Comparison of ENCODE assay signal across 26 cellular contexts in the genomic region with DNA sequence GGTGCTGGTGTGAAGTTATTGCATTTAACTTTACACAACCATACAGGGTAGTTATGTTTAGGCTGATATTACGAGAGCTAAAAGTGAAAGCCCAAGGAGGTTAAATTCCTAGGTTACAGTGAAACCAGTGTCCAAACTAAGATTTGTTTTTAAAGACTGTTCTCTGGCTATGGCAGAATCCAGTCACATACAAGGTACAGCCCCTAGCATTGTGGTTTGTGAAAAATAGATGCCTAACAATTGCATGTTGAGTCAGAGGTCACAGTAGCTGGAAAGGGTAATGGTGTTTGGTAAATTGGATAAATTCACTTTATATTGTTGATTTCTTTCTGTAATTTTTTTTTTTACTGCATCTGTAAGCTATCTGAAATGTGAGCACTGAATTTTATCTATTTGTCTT.
DNase-seq lines count a peak whose midpoint lies in the region; ATAC-seq and TF ChIP-seq lines count a peak whose summit lies in the region.
"Had no signal": no experiment of that assay in that cellular context is flagged by ENCODE, and none has a peak within 500 bp of the region (broad histone marks: within the 10 kb centered on the region; RNA-seq: fewer than 3 reads in every experiment).

No MANE protein-coding gene starts in this region.

- H3K9me3 ChIP-seq in hepatocyte (ENCODE audit: low read depth), result no peaks in the 10 kb centered on the region
- H3K9me3 ChIP-seq: HAP-1, mucosa of descending colon, transverse colon had no signal

- peaks cover 35% of the 10 kb centered on the region for H3K4me1 Mint-ChIP-seq in activated CD4-positive, alpha-beta T cell treated with anti-CD3 and anti-CD28 coated beads for 36 hours

- no peaks in the 10 kb centered on the region for H3K36me3 Mint-ChIP-seq in activated CD4-positive, alpha-beta T cell treated with anti-CD3 and anti-CD28 coated beads for 36 hours (ENCODE audit: low read depth)

- TF ChIP-seq CTCF in hepatocyte (IDR thresholded peaks at IDR 0.05; ENCODE audit: poor library complexity), result no peak

- H3K27ac Mint-ChIP-seq in activated CD4-positive, alpha-beta T cell treated with anti-CD3 and anti-CD28 coated beads for 36 hours, result no peak overlapping the region
- H3K27ac Mint-ChIP-seq: activated B cell treated with CpG ODN at 0.5 μM for 24 hours; activated T-cell treated with anti-CD3 and anti-CD28 coated beads, Interleukin-2, amount 50 U/mL, for 24 hours; B cell had no signal

- H3K79me2 ChIP-seq in hepatocyte, result no peaks in the 10 kb centered on the region

- no peaks in the 10 kb centered on the region for H3K27me3 Mint-ChIP-seq in activated CD4-positive, alpha-beta T cell treated with anti-CD3 and anti-CD28 coated beads for 36 hours
- H3K27me3 Mint-ChIP-seq: activated B cell treated with CpG ODN at 0.5 μM for 24 hours; activated T-cell treated with anti-CD3 and anti-CD28 coated beads, Interleukin-2, amount 50 U/mL, for 24 hours; B cell had no signal

- no peak overlapping the region for H2AFZ ChIP-seq in hepatocyte

- intact Hi-C loops in activated CD4-positive, alpha-beta T cell treated with anti-CD3 and anti-CD28 coated beads for 36 hours (cut with DNase I, micrococcal nuclease), result no loop called here

- no peaks in the 10 kb centered on the region for H3K4me1 ChIP-seq in hepatocyte (ENCODE audit: insufficient read depth)
- H3K4me1 ChIP-seq: HAP-1 had no signal

- POLR2A ChIA-PET in activated CD4-positive, alpha-beta T cell treated with anti-CD3 and anti-CD28 coated beads for 36 hours (lab: Charles Lee), result interaction anchor here (0.6 kb wide), 2 partner anchors 108 to 1195 kb away, joined by 6 to 12 read pairs; no protein-coding TSS in a partner anchor

- H3K4me3 ChIP-seq in hepatocyte, result no peak overlapping the region
- H3K4me3 ChIP-seq: HAP-1, heart right ventricle, mucosa of descending colon, transverse colon had no signal

- H3K36me3 ChIP-seq in hepatocyte (replicated peaks; ENCODE audit: insufficient read depth, low read depth), result no peaks in the 10 kb centered on the region
- H3K36me3 ChIP-seq: HAP-1, heart right ventricle, transverse colon had no signal

- H3K27me3 ChIP-seq in hepatocyte, result no peaks in the 10 kb centered on the region
- H3K27me3 ChIP-seq: heart right ventricle, transverse colon had no signal

- 96% methylated on average over 1 of the region's 1 CpG for WGBS in hepatocyte (ENCODE audit: low lambda C conversion rate, missing lambda C conversion rate)

- peak overlapping the region; percentile 32 for H3K27ac ChIP-seq in hepatocyte

- H3K9me3 Mint-ChIP-seq in activated CD4-positive, alpha-beta T cell treated with anti-CD3 and anti-CD28 coated beads for 36 hours (ENCODE audit: low read depth), result no peaks in the 10 kb centered on the region
- H3K9me3 Mint-ChIP-seq: activated B cell treated with CpG ODN at 0.5 μM for 24 hours had no signal

- H3K4me3 Mint-ChIP-seq in activated CD4-positive, alpha-beta T cell treated with anti-CD3 and anti-CD28 coated beads for 36 hours, result no peak overlapping the region
- H3K4me3 Mint-ChIP-seq: activated B cell treated with CpG ODN at 0.5 μM for 24 hours; activated T-cell treated with anti-CD3 and anti-CD28 coated beads, Interleukin-2, amount 50 U/mL, for 24 hours; B cell; neural crest cell had no signal

- ATAC-seq in activated CD4-positive, alpha-beta T cell treated with anti-CD3 and anti-CD28 coated beads for 36 hours, result peak; percentile 86
- ATAC-seq in stimulated activated naive CD8-positive, alpha-beta T cell treated with anti-CD3 and anti-CD28 coated beads, Interleukin-15, Interleukin-2, amounts not matched to agents 100 U/mL and 50 U/mL, for 24 hours, result peak; percentile 88
- no peak for ATAC-seq in HG03457 (IDR thresholded peaks at IDR 0.05; ENCODE audit: unreplicated experiment)
- ATAC-seq: heart right ventricle, left ventricle myocardium superior, mucosa of descending colon had no signal

- H3K9me2 ChIP-seq in hepatocyte (replicated peaks; ENCODE audit: insufficient read depth), result no peaks in the 10 kb centered on the region

- DNase-seq in activated CD4-positive, alpha-beta T cell treated with anti-CD3 and anti-CD28 coated beads for 36 hours, result no peak
- DNase-seq in activated CD4-positive, alpha-beta T cell treated with anti-CD3 and anti-CD28 coated beads for 48 hours, result no peak
- DNase-seq in LHCN-M2 (ENCODE audit: low read depth), result peak; percentile 67
- no peak for DNase-seq in hepatocyte (ENCODE audit: low spot score)
- no peak for DNase-seq in stimulated activated naive CD8-positive, alpha-beta T cell treated with anti-CD3 and anti-CD28 coated beads, Interleukin-15, Interleukin-2, amounts not matched to agents 100 U/mL and 50 U/mL, for 24 hours
- DNase-seq in stimulated activated CD4-positive, alpha-beta T cell treated with anti-CD3 and anti-CD28 coated beads, Interleukin-1b, Interleukin-23, amount 100 ng/mL, for 48 hours, result no peak
- DNase-seq in T-helper 1 cell, result no peak
- DNase-seq: 8988T; activated B cell treated with CpG ODN at 0.5 μM for 24 hours; activated naive CD4-positive, alpha-beta T cell treated with anti-CD3 and anti-CD28 coated beads, Interleukin-2, amount 50 U/mL, for 16 hours; activated T-cell treated with anti-CD3 and anti-CD28 coated beads, Interleukin-2, amount 50 U/mL, for 24 hours; central memory CD4-positive, alpha-beta T cell; GDM1; heart right ventricle; left ventricle myocardium superior; mucosa of descending colon; NCI-H1105; NCI-H2029; NCI-H446 treated with DMSO at 0.1 percent for 48 hours; NK-92 treated with Interleukin-12 subunit alpha and Interleukin-12 subunit beta, amount 100 ng/mL, for 24 hours; T1000; transverse colon had no signal

- CTCF ChIA-PET in activated CD4-positive, alpha-beta T cell treated with anti-CD3 and anti-CD28 coated beads for 36 hours (lab: Charles Lee), result interaction anchor here (1.7 kb wide), 1 partner anchor 16 kb away, joined by 6 read pairs; no protein-coding TSS in a partner anchor

- no peaks in the 10 kb centered on the region for H4K20me1 ChIP-seq in hepatocyte (ENCODE audit: insufficient read depth, poor library complexity, severe bottlenecking)

- H3K4me2 ChIP-seq in hepatocyte, result no peak overlapping the region
